In genomic region chr17:4789951-4790704, GRCh38 we compare ENCODE assay signal across 8 cellular contexts. TPM values are rescaled to one million over a fixed set of nuclear protein-coding genes. Genes with fewer than 3 reads are reported as not detected.
A peak's percentile ranks its signal among the peaks of the same experiment; 100 is the strongest.
DNase-seq lines count a peak whose midpoint lies in the region; ATAC-seq, FAIRE-seq and TF ChIP-seq lines count a peak whose summit lies in the region.

No MANE protein-coding gene starts in this region.

- ATAC-seq in DND-41 (ENCODE audit: insufficient read depth, low read depth) (peak; percentile 92), GM21576 (IDR thresholded peaks at IDR 0.05; ENCODE audit: unreplicated experiment) (peak; percentile 80)

- peaks cover 20% of the 10 kb centered on the region for H3K4me1 ChIP-seq in DND-41 (ENCODE audit: insufficient read depth, low read length)

- DNase-seq in DND-41 (peak; percentile 79), KBM-7 (peak; percentile 89), SHP77 treated with DMSO at 0.1 percent for 48 hours (lab: John Stamatoyannopoulos, UW) (peak; percentile 86), frontal cortex (ENCODE audit: low spot score in 2 of 2) (peak; percentile 92), non-pigmented ciliary epithelial cell (ENCODE audit: low read depth) (peak; percentile 60), substantia nigra (lab: John Stamatoyannopoulos, UW) (peak; percentile 27 to 95 (median 79))
- DNase-seq in activated naive CD4-positive, alpha-beta T cell (lab: John Stamatoyannopoulos, UW) = peak; percentile 28 to 68 (median 50)

- H3K9me3 ChIP-seq in DND-41 (ENCODE audit: insufficient read depth, low read length, severe bottlenecking) = no peaks in the 10 kb centered on the region

- H3K4me2 ChIP-seq in DND-41 (ENCODE audit: insufficient read depth, low read length) = peak overlapping the region; percentile 98

- peaks cover 2% of the 10 kb centered on the region; the same call in 1 of the 2 replicates for H3K79me2 ChIP-seq in DND-41 (ENCODE audit: insufficient read depth, low read length)

- peak; percentile 80 for TF ChIP-seq CTCF in DND-41 (IDR thresholded peaks at IDR 0.05; ENCODE audit: borderline replicate concordance, extremely low read depth, low read length, poor library complexity, severe bottlenecking)

- FAIRE-seq in frontal cortex (lab: Jason Lieb, UNC) = no peak

- no peaks in the 10 kb centered on the region for H3K27me3 ChIP-seq in DND-41 (ENCODE audit: insufficient read depth, low read length, poor library complexity)

- peak overlapping the region; percentile 96 for H2AFZ ChIP-seq in DND-41 (ENCODE audit: low read depth, low read length)

- peak overlapping the region; percentile 89 for H3K9ac ChIP-seq in DND-41 (ENCODE audit: low read depth, low read length)

- in situ Hi-C loops in KBM-7 (cut with MboI; ENCODE audit: low pct_unique_long_range_greater_than_20kb, low sequenced_read_pairs) = no loop called here

- peak overlapping the region; percentile 62 for H3K27ac ChIP-seq in DND-41 (ENCODE audit: low read length)
- H3K27ac ChIP-seq in substantia nigra (ENCODE audit: low read depth, low read length, poor library complexity, severe bottlenecking) = peak overlapping the region; percentile 92

- no peaks in the 10 kb centered on the region for H3K36me3 ChIP-seq in DND-41 (ENCODE audit: insufficient read depth, low read length)

- H3K4me3 ChIP-seq in DND-41 (ENCODE audit: low read depth in 1 of 2, low read length in 2 of 2) = peak overlapping the region; percentile 62 to 70

- no peaks in the 10 kb centered on the region for H4K20me1 ChIP-seq in DND-41 (ENCODE audit: insufficient read depth, low read length)

RNA-seq across cellular contexts. Expression of gene GLTPD2, which starts 1.4 kb away (rescaled TPM):
- not detected for total RNA-seq in frontal cortex

RNA-seq across cellular contexts. Expression of gene VMO1, which starts 4.0 kb away (rescaled TPM):
- 1.2 TPM for total RNA-seq in frontal cortex

RNA-seq across cellular contexts. Expression of gene PSMB6, which starts 5.8 kb away (rescaled TPM):
- 73.4 TPM for total RNA-seq in frontal cortex

RNA-seq across cellular contexts. Expression of gene PLD2, which starts 16.8 kb away (rescaled TPM):
- total RNA-seq in frontal cortex = 8.6 TPM

Comparison
In these comparisons a context has a peak if more than half of its experiments do, and no peak if none do; other contexts are left out.
1. Peak in every context shown above with its lines: DNase-seq, ATAC-seq, H3K4me3 ChIP-seq and H3K27ac ChIP-seq.